In the genomic region with DNA sequence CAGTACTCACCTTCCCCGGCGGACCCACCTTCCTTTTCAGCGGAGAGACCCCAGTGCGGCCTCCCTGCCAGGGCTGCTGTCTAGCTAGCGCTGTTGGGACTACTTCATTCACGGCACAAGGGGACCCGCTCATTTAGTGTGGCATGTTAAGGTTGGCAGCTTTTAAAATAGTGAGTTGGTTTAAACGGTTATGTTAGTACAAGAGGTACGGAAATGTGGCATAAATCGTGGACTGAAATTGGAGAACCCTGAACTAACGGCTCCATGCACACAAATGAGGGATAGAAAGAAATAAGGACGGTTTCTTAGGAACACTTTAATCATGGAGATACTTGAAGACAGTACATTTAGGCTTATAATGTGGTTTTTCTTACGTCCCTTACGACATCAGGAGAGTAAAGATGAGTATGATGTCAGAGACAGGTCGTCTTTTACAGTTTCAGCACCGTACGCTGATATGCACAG, we compare ENCODE assay signal across 8 cellular contexts. TPM values are rescaled to one million over a fixed set of nuclear protein-coding genes. Genes with fewer than 3 reads are reported as not detected.
DNase-seq lines count a peak whose midpoint lies in the region; ATAC-seq and TF ChIP-seq lines count a peak whose summit lies in the region.

No MANE protein-coding gene starts in this region.

- DNase-seq in DMS114 treated with DMSO at 0.1 percent for 48 hours (lab: John Stamatoyannopoulos, UW; ENCODE audit: unreplicated experiment) (peak; percentile 19), NCI-H146 treated with DMSO at 0.1 percent for 48 hours (lab: John Stamatoyannopoulos, UW; ENCODE audit: unreplicated experiment) (peak; percentile 60), adrenal gland (no peak), iPS-NIHi11 (ENCODE audit: low spot score) (no peak), SHP77 (lab: John Stamatoyannopoulos, UW) (no peak)
- peak; percentile 7 to 13 for DNase-seq in stimulated activated CD8-positive, alpha-beta memory T cell treated with anti-CD3 and anti-CD28 coated beads, Interleukin-7, amount 100 ng/mL, for 1 hour (ENCODE audit: low read depth in 2 of 2)

- H3K9ac ChIP-seq in iPS-15b (ENCODE audit: low read depth, low read length): peak overlapping the region; percentile 82

- H3K9me3 ChIP-seq in adrenal gland (replicated peaks in 1 of 3) (no peaks in the 10 kb centered on the region), iPS-15b (ENCODE audit: control insufficient read depth, insufficient read depth, low read length) (no peaks in the 10 kb centered on the region)

- H3K27me3 ChIP-seq in adrenal gland: no peaks in the 10 kb centered on the region
- H3K27me3 ChIP-seq in iPS-15b (ENCODE audit: control insufficient read depth, insufficient read depth, low read length): no peaks in the 10 kb centered on the region

- no peak for TF ChIP-seq POLR2A in adrenal gland (IDR thresholded peaks at IDR 0.05)

- no peak for TF ChIP-seq CTCF in adrenal gland (IDR thresholded peaks at IDR 0.05)

- intact Hi-C loops in adrenal gland (cut with DNase I): no loop called here

- H3K4me1 ChIP-seq in adrenal gland (replicated peaks in 1 of 2) (peaks cover 30 to 38% of the 10 kb centered on the region in 2 donors), iPS-15b (ENCODE audit: control insufficient read depth, insufficient read depth, low read length) (peaks cover 7% of the 10 kb centered on the region)

- H3K4me3 ChIP-seq in adrenal gland (peak overlapping the region; percentile 62 to 88 (median 72)), iPS-15b (ENCODE audit: low read depth, low read length) (peak overlapping the region; percentile 95)

- peak overlapping the region; percentile 85 to 96 (median 96) for H3K27ac ChIP-seq in adrenal gland

- H3K36me3 ChIP-seq in adrenal gland (replicated peaks in 1 of 2): peaks cover 0 to 7% of the 10 kb centered on the region in 2 donors
- peaks cover 1% of the 10 kb centered on the region for H3K36me3 ChIP-seq in iPS-15b (ENCODE audit: control insufficient read depth, insufficient read depth, low read length)

- peak; percentile 23 for ATAC-seq in GM19455 (IDR thresholded peaks at IDR 0.05; ENCODE audit: unreplicated experiment)

- WGBS in adrenal gland, 4 donors: 1 to 2% (median 2%) methylated on average over 12 to 17 of the region's 17 CpGs

RNA-seq across cellular contexts. Expression of a gene that starts 0.8 kb away (rescaled TPM):
- 10 to 100 TPM in 7 of 8 donors, 1 to 10 TPM in 1; 8.8 to 43.7 (median 21.9) TPM for total RNA-seq in adrenal gland
- 10 to 100 TPM; 11.2 to 40.2 (median 17.5) TPM for polyA plus RNA-seq in adrenal gland

RNA-seq across cellular contexts. Expression of a gene that starts 0.8 kb away (rescaled TPM):
- total RNA-seq in adrenal gland: 100 to 1,000 TPM in 3 of 8 donors, 10 to 100 TPM in 5; 51.4 to 118 (median 76.8) TPM
- polyA plus RNA-seq in adrenal gland: 100 to 1,000 TPM in 1 of 3 donors, 10 to 100 TPM in 2; 51.1 to 186 (median 59.2) TPM

Comparison
In these comparisons a context has a peak if more than half of its experiments do, and no peak if none do; other contexts are left out.
1. DNase-seq: peak in DMS114 treated with DMSO at 0.1 percent for 48 hours (single experiment), NCI-H146 treated with DMSO at 0.1 percent for 48 hours (single experiment) and stimulated activated CD8-positive, alpha-beta memory T cell treated with anti-CD3 and anti-CD28 coated beads, Interleukin-7, amount 100 ng/mL, for 1 hour (2 of 2); none in adrenal gland (0 of 7), iPS-NIHi11 (single experiment) and SHP77 (0 of 2).